29 cellular contexts compared by ENCODE assay signal in the genomic region with DNA sequence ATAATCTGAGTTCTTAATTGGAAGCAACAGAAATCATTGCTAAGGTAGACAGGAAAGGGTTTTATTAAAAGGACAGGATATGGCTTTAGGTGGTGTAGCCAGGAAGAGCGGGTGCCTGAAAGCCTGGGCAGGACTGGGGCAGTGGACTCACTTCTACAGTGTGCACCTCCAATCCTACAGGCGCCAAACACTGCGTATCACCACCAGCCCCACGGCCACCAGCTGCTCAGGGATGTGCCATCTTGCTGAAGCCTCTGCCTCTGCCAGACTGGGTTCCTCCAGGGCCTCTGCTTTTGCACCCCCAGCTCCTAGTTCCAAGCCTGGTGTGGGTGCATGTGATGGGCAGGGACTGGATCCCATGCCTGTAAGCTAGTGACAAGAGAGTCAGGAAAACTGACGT. TPM values are rescaled to one million over a fixed set of nuclear protein-coding genes. Genes with fewer than 3 reads are reported as not detected.
"Had no signal": no experiment of that assay in that cellular context is flagged by ENCODE, and none has a peak within 500 bp of the region (broad histone marks: within the 10 kb centered on the region; RNA-seq: fewer than 3 reads in every experiment).

No MANE protein-coding gene starts in this region.

- H3K9me3 ChIP-seq: esophagus muscularis mucosa, gastrocnemius medialis, heart left ventricle had no signal

- DNase-seq: activated B cell treated with CpG ODN at 0.5 μM for 24 hours; activated CD4-positive, alpha-beta T cell treated with anti-CD3 and anti-CD28 coated beads for 48 hours; activated CD4-positive, alpha-beta T cell treated with anti-CD3 and anti-CD28 coated beads, Interleukin-2, amount 50 U/mL, for 1 hour; activated CD4-positive, alpha-beta T cell treated with anti-CD3 and anti-CD28 coated beads, Interleukin-2, amount 50 U/mL, for 48 hours; activated CD8-positive, alpha-beta memory T cell treated with anti-CD3 and anti-CD28 coated beads for 24 hours; activated CD8-positive, alpha-beta T cell treated with anti-CD3 and anti-CD28 coated beads for 36 hours; activated effector memory CD4-positive, alpha-beta T cell treated with Interleukin-2 at 50 U/mL for 16 hours; activated gamma-delta T cell treated with Interleukin-2 at 50 U/mL for 16 hours; activated naive CD4-positive, alpha-beta T cell treated with anti-CD3 and anti-CD28 coated beads, Interleukin-2, amount 50 U/mL, for 16 hours; activated naive CD4-positive, alpha-beta T cell treated with Interleukin-2 at 50 U/mL for 16 hours; activated T-cell treated with anti-CD3 and anti-CD28 coated beads, Interleukin-2, amount 50 U/mL, for 4 hours; amniotic stem cell; anterior cingulate cortex; brain microvascular endothelial cell; dorsolateral prefrontal cortex; effector memory CD4-positive, alpha-beta T cell; erythroblast; foreskin keratinocyte; gastrocnemius medialis; glutamatergic neuron; heart left ventricle; T-helper 2 cell had no signal

- H3K27ac ChIP-seq: brain microvascular endothelial cell, coronary artery, dorsolateral prefrontal cortex, esophagus muscularis mucosa, foreskin keratinocyte, gastrocnemius medialis, heart left ventricle had no signal

- FAIRE-seq: astrocyte, bronchial epithelial cell had no signal

- H3K36me3 ChIP-seq: brain microvascular endothelial cell, esophagus muscularis mucosa, gastrocnemius medialis, heart left ventricle had no signal

- H3K4me1 ChIP-seq: esophagus muscularis mucosa, foreskin keratinocyte, gastrocnemius medialis, heart left ventricle had no signal

- ATAC-seq: activated CD4-positive, CD25-positive, alpha-beta regulatory T cell treated with anti-CD3 and anti-CD28 coated beads, Interleukin-2, amount 50 U/mL, for 24 hours; activated CD8-positive, alpha-beta T cell treated with anti-CD3 and anti-CD28 coated beads for 36 hours; activated T-cell treated with anti-CD3 and anti-CD28 coated beads, Interleukin-2, amount 50 U/mL, for 4 hours; activated T-helper 17 cell treated with anti-CD3 and anti-CD28 coated beads, Interleukin-2, amount 50 U/mL, for 72 hours; foreskin keratinocyte; gastrocnemius medialis; heart left ventricle had no signal

- H3K4me3 ChIP-seq: coronary artery, dorsolateral prefrontal cortex, esophagus muscularis mucosa, gastrocnemius medialis, heart left ventricle had no signal

- H3K27me3 ChIP-seq: dorsolateral prefrontal cortex had no signal

RNA-seq across cellular contexts. Expression of gene DPYSL5, which starts 29.7 kb away (rescaled TPM):
- total RNA-seq: activated B cell treated with CpG ODN at 0.5 μM for 24 hours; activated CD8-positive, alpha-beta T cell treated with anti-CD3 and anti-CD28 coated beads for 36 hours; activated T-cell treated with anti-CD3 and anti-CD28 coated beads, Interleukin-2, amount 50 U/mL, for 4 hours; activated T-helper 17 cell treated with anti-CD3 and anti-CD28 coated beads, Interleukin-2, amount 50 U/mL, for 72 hours; bronchial epithelial cell; foreskin keratinocyte; gastrocnemius medialis had no signal
- polyA plus RNA-seq: foreskin keratinocyte, heart left ventricle had no signal

RNA-seq across cellular contexts. Expression of gene CENPA, which starts 32.4 kb away (rescaled TPM):
- total RNA-seq: bronchial epithelial cell, cardiac septum had no signal
